8 cellular contexts compared by ENCODE assay signal in the genomic region with DNA sequence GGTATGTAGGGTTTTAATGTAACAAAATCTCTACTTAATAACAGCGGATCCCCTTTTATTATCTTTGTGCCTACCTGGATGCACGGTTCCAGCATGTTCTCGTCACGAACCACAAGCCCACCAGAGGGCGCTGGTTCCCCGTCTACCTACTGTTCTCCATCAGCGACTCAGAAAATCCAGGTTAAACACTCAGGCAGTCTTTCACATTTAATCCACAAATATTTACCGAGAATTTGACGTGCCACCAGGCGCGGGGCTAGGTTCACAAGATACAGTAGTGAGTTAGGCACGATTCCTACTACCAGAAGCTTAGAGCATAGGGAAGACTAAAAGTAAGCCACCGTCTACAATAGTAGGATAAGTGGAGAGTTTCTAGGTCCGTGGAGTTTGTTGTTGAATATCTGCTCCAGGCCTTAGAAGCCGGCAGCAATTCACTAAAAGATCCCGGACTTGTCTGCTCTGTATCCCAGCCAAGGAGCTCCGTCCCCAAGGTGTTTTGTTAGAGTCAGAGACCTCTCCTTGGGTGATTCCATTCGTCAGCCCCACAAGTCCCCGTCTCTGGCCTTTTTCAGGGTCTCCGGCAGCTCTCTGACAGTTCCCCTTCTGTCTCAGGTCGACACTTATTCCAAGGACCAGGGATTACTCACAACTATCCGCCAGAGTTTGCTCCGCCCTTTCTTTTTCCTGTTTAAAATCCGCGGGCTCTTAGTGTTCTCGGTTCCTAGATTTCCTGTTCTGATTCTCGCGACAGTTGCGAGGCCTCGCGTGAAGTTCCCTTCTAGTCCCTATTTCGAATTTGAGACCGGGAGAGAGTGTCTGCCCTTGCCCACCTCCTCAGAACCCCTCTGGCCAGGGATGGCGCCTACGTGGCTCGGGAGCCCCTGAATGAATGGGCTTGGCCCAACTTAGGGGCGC. TPM values are rescaled to one million over a fixed set of nuclear protein-coding genes. Genes with fewer than 3 reads are reported as not detected.
DNase-seq lines count a peak whose midpoint lies in the region; ATAC-seq and TF ChIP-seq lines count a peak whose summit lies in the region.

No MANE protein-coding gene starts in this region.

- 0 to 1% methylated on average over 35 to 37 of the region's 37 CpGs for WGBS in lower leg skin, 2 donors

- H3K4me1 Mint-ChIP-seq in activated CD4-positive, alpha-beta T cell treated with anti-CD3 and anti-CD28 coated beads, Interleukin-2, amount 10 ng/mL, durations not matched to agents 7 days and 5 days = peaks cover 52% of the 10 kb centered on the region

- H3K4me1 ChIP-seq in BLaER1 treated with 17β-estradiol and CSF1 and Interleukin-3, amounts not matched to agents 10 nM and 100 nM = peaks cover 48 to 88% (median 83%) of the 10 kb centered on the region in 10 experiments

- ATAC-seq in GM19324 (IDR thresholded peaks at IDR 0.05; ENCODE audit: low FRiP score, unreplicated experiment) = peak; percentile 50
- ATAC-seq in HG03460 (IDR thresholded peaks at IDR 0.05; ENCODE audit: unreplicated experiment) = peak; percentile 46

- H3K9me3 Mint-ChIP-seq in activated CD4-positive, alpha-beta T cell treated with anti-CD3 and anti-CD28 coated beads, Interleukin-2, amount 10 ng/mL, durations not matched to agents 7 days and 5 days = no peaks in the 10 kb centered on the region

- CTCF ChIA-PET in activated CD4-positive, alpha-beta T cell treated with anti-CD3 and anti-CD28 coated beads, Interleukin-2, amount 10 ng/mL, durations not matched to agents 7 days and 5 days (lab: Charles Lee) = interaction anchor here (0.8 to 4.6 kb wide), 9 partner anchors 8 to 64 kb away, joined by 4 to 34 read pairs (median 5); a partner anchor contains a TSS

- peaks cover 24% of the 10 kb centered on the region for H3K27me3 Mint-ChIP-seq in activated CD4-positive, alpha-beta T cell treated with anti-CD3 and anti-CD28 coated beads, Interleukin-2, amount 10 ng/mL, durations not matched to agents 7 days and 5 days

- H3K36me3 ChIP-seq in BLaER1 treated with 17β-estradiol and CSF1 and Interleukin-3, amounts not matched to agents 10 nM and 100 nM = peaks cover 0 to 22% (median 6%) of the 10 kb centered on the region in 11 experiments; a peak in 9 of 22 replicates

- DNase-seq in NCI-H524 treated with DMSO at 0.1 percent for 48 hours (lab: John Stamatoyannopoulos, UW) (peak; percentile 31), dermis microvascular lymphatic vessel endothelial cell (ENCODE audit: low read depth in 2 of 2) (peak; percentile 88 to 94), lower leg skin (ENCODE audit: low spot score in 2 of 2) (peak; percentile 93 to 98)
- DNase-seq in activated CD4-positive, alpha-beta T cell treated with anti-CD3 and anti-CD28 coated beads, Interleukin-2, amount 10 ng/mL, durations not matched to agents 7 days and 5 days = peak; percentile 93
- peak; percentile 83 to 90 for DNase-seq in stimulated activated CD4-positive, alpha-beta T cell treated with anti-CD3 and anti-CD28 coated beads, Interleukin-4, amount 100 ng/mL, for 4 hours

- no peaks in the 10 kb centered on the region for H3K9me3 ChIP-seq in BLaER1 treated with 17β-estradiol and CSF1 and Interleukin-3, amounts not matched to agents 10 nM and 100 nM (replicated peaks in 1 of 11)

- peaks cover 0 to 32% (median 8%) of the 10 kb centered on the region in 11 experiments; a peak in 9 of 22 replicates for H4K20me1 ChIP-seq in BLaER1 treated with 17β-estradiol and CSF1 and Interleukin-3, amounts not matched to agents 10 nM and 100 nM

- POLR2A ChIA-PET in activated CD4-positive, alpha-beta T cell treated with anti-CD3 and anti-CD28 coated beads, Interleukin-2, amount 10 ng/mL, durations not matched to agents 7 days and 5 days (lab: Charles Lee) = no interaction called here

- peaks cover 21% of the 10 kb centered on the region for H3K36me3 Mint-ChIP-seq in activated CD4-positive, alpha-beta T cell treated with anti-CD3 and anti-CD28 coated beads, Interleukin-2, amount 10 ng/mL, durations not matched to agents 7 days and 5 days (ENCODE audit: low read depth)

- peak overlapping the region; percentile 92 to 99 (median 97) for H3K9ac ChIP-seq in BLaER1 treated with 17β-estradiol and CSF1 and Interleukin-3, amounts not matched to agents 10 nM and 100 nM

- intact Hi-C loops in lower leg skin (cut with DNase I; ENCODE audit: low total_unique reads) = no loop called here

- peak overlapping the region; percentile 93 for H3K4me3 Mint-ChIP-seq in activated CD4-positive, alpha-beta T cell treated with anti-CD3 and anti-CD28 coated beads, Interleukin-2, amount 10 ng/mL, durations not matched to agents 7 days and 5 days

- peak overlapping the region; percentile 90 to 99 (median 98) for H3K27ac ChIP-seq in BLaER1 treated with 17β-estradiol and CSF1 and Interleukin-3, amounts not matched to agents 10 nM and 100 nM

- no peak for TF ChIP-seq POLR2A in lower leg skin (IDR thresholded peaks at IDR 0.05)

- peak overlapping the region; percentile 96 to 100 (median 98) for H3K4me2 ChIP-seq in BLaER1 treated with 17β-estradiol and CSF1 and Interleukin-3, amounts not matched to agents 10 nM and 100 nM

- no peaks in the 10 kb centered on the region for H3K27me3 ChIP-seq in BLaER1 treated with 17β-estradiol and CSF1 and Interleukin-3, amounts not matched to agents 10 nM and 100 nM

- peak overlapping the region; percentile 62 to 79 (median 76) for H3K4me3 ChIP-seq in BLaER1 treated with 17β-estradiol and CSF1 and Interleukin-3, amounts not matched to agents 10 nM and 100 nM
- H3K4me3 ChIP-seq in lower leg skin (ENCODE audit: low read depth, poor library complexity, severe bottlenecking) = peak overlapping the region; percentile 43

- peak overlapping the region; percentile 83 for H3K27ac Mint-ChIP-seq in activated CD4-positive, alpha-beta T cell treated with anti-CD3 and anti-CD28 coated beads, Interleukin-2, amount 10 ng/mL, durations not matched to agents 7 days and 5 days

- peak in 1 of 3 donors; percentile 55 for TF ChIP-seq CTCF in lower leg skin (IDR thresholded peaks at IDR 0.05)

RNA-seq across cellular contexts. Expression of a gene that starts 1.5 kb away (rescaled TPM):
- under 1 TPM; 0.27 to 0.55 TPM for total RNA-seq in activated CD4-positive, alpha-beta T cell treated with anti-CD3 and anti-CD28 coated beads, Interleukin-2, amount 10 ng/mL, durations not matched to agents 7 days and 5 days
- 0.38 and 0.39 TPM in 2 replicates for total RNA-seq in dermis microvascular lymphatic vessel endothelial cell
- 1 to 10 TPM; 2.2 to 6.1 (median 2.7) TPM for total RNA-seq in lower leg skin

RNA-seq across cellular contexts. Expression of a gene that starts 29.3 kb away (rescaled TPM):
- 10 to 100 TPM; 39.5 to 43.5 TPM for total RNA-seq in activated CD4-positive, alpha-beta T cell treated with anti-CD3 and anti-CD28 coated beads, Interleukin-2, amount 10 ng/mL, durations not matched to agents 7 days and 5 days
- total RNA-seq in dermis microvascular lymphatic vessel endothelial cell = 51.2 and 74.8 TPM in 2 replicates
- total RNA-seq in lower leg skin = 100 to 1,000 TPM in 1 of 4 donors, 10 to 100 TPM in 3; 55.5 to 127 (median 79.6) TPM

RNA-seq across cellular contexts. Expression of a gene that starts 29.4 kb away (rescaled TPM):
- total RNA-seq in activated CD4-positive, alpha-beta T cell treated with anti-CD3 and anti-CD28 coated beads, Interleukin-2, amount 10 ng/mL, durations not matched to agents 7 days and 5 days = under 1 TPM; 0.65 to 0.74 TPM
- total RNA-seq in dermis microvascular lymphatic vessel endothelial cell = 0.25 and 0.51 TPM in 2 replicates
- total RNA-seq in lower leg skin = 1 to 10 TPM; 1.5 to 9.0 (median 3.5) TPM

Comparison
In these comparisons a context has a peak if more than half of its experiments do, and no peak if none do; other contexts are left out.
1. Peak in every context shown above with its lines: DNase-seq, ATAC-seq, H3K4me3 ChIP-seq and H3K27ac ChIP-seq.
2. DNase-seq: peak in every context shown above with its lines; median percentile 96 in lower leg skin; 93 in activated CD4-positive, alpha-beta T cell treated with anti-CD3 and anti-CD28 coated beads, Interleukin-2, amount 10 ng/mL, durations not matched to agents 7 days and 5 days; 91 in dermis microvascular lymphatic vessel endothelial cell; 86 in stimulated activated CD4-positive, alpha-beta T cell treated with anti-CD3 and anti-CD28 coated beads, Interleukin-4, amount 100 ng/mL, for 4 hours; 31 in NCI-H524 treated with DMSO at 0.1 percent for 48 hours.